ENCODE assay signal across 12 cellular contexts in the genomic region with DNA sequence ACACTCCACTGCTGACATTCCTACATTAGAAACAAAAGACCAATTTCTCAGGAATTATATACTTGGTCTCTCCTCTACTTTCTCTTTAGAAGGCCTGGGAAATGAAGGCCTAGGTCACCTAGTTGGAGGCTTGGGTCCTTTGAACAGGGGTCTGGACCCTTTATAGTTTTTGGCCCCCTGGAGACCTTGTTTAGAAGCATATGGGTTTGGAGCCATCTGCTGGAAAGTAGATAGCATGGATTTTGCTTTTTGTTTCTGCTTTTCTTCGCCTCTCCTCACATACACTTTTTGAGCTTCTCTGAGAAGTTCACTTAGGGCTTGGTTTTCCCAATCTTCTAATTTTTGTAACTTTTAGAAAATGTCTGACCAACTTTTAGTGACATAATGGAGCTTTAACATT.
DNase-seq lines count a peak whose midpoint lies in the region; ATAC-seq and TF ChIP-seq lines count a peak whose summit lies in the region.
"Had no signal": no experiment of that assay in that cellular context is flagged by ENCODE, and none has a peak within 500 bp of the region (broad histone marks: within the 10 kb centered on the region; RNA-seq: fewer than 3 reads in every experiment).

No MANE protein-coding gene starts in this region.

- no peaks in the 10 kb centered on the region for H3K79me2 ChIP-seq in OCI-LY7 (ENCODE audit: insufficient read depth, low read depth, low read length)
- no peaks in the 10 kb centered on the region for H3K79me2 ChIP-seq in neural progenitor cell (ENCODE audit: low read depth)

- H3K27ac Mint-ChIP-seq in neural progenitor cell = no peak overlapping the region
- no peak overlapping the region for H3K27ac Mint-ChIP-seq in immature natural killer cell

- H3K9ac ChIP-seq in neural progenitor cell = no peak overlapping the region

- H3F3A ChIP-seq in neural progenitor cell (ENCODE audit: low read depth) = peaks cover 5% of the 10 kb centered on the region

- H3K27me3 Mint-ChIP-seq in neural progenitor cell (ENCODE audit: insufficient read depth, low read depth) (peaks cover 9% of the 10 kb centered on the region), immature natural killer cell (ENCODE audit: low read depth in 3 of 3) (peaks cover 0 to 11% (median 2%) of the 10 kb centered on the region in 3 donors)

- H3K4me2 ChIP-seq in OCI-LY7 (ENCODE audit: low read length) = no peak overlapping the region
- H3K4me2 ChIP-seq in neural progenitor cell = no peak overlapping the region

- no peak for ATAC-seq in GM18511 (IDR thresholded peaks at IDR 0.05; ENCODE audit: unreplicated experiment)
- no peak for ATAC-seq in stimulated activated naive CD8-positive, alpha-beta T cell treated with anti-CD3 and anti-CD28 coated beads, Interleukin-15, Interleukin-2, amounts not matched to agents 100 U/mL and 50 U/mL, for 24 hours
- ATAC-seq: Right ventricle myocardium inferior had no signal

- H3K36me3 Mint-ChIP-seq in neural progenitor cell = no peaks in the 10 kb centered on the region
- peaks cover 0 to 14% (median 3%) of the 10 kb centered on the region in 3 donors for H3K36me3 Mint-ChIP-seq in immature natural killer cell

- TF ChIP-seq CTCF in OCI-LY7 (conservative IDR thresholded peaks at IDR 0.05; ENCODE audit: low read length) = peak; percentile 19; the same call in 1 of the 2 replicates
- peak in 2 of 3 experiments; percentile 22 to 34 for TF ChIP-seq CTCF in esophagus muscularis mucosa (IDR thresholded peaks at IDR 0.05)
- TF ChIP-seq CTCF in neural progenitor cell (IDR thresholded peaks at IDR 0.05) = peak; percentile 69
- no peak for TF ChIP-seq CTCF in GM10248 (IDR thresholded peaks at IDR 0.05; ENCODE audit: control extremely low read depth, extremely low read depth, low read depth, missing control alignments)

- CTCF ChIA-PET in OCI-LY7 (lab: Charles Lee; ENCODE audit: unreplicated experiment) = no interaction called here
- CTCF ChIA-PET in GM10248 (lab: Yijun Ruan, JAX) = no interaction called here

- no TSS peak for BruUV-seq in OCI-LY7 (replicated peaks; lab: Mats Ljungman, UMichigan)

- H3K9me2 ChIP-seq in OCI-LY7 (ENCODE audit: insufficient read depth, low read length) = no peaks in the 10 kb centered on the region

- intact Hi-C loops in OCI-LY7 (cut with micrococcal nuclease; ENCODE audit: unreplicated experiment) = no loop called here
- intact Hi-C loops in esophagus muscularis mucosa (cut with DNase I) = loop anchor here (10.0 kb wide), 1 partner anchor 357 kb away; no protein-coding TSS in a partner anchor

- H2AFZ ChIP-seq in OCI-LY7 (ENCODE audit: low read length) (no peak overlapping the region), neural progenitor cell (replicated peaks) (peak overlapping the region; percentile 46)

- peaks cover 37% of the 10 kb centered on the region for H3K9me3 Mint-ChIP-seq in neural progenitor cell
- H3K9me3 Mint-ChIP-seq in immature natural killer cell = peaks cover 22 to 48% (median 37%) of the 10 kb centered on the region in 6 donors

- WGBS in esophagus muscularis mucosa = 77% methylated on average over 1 of the region's 1 CpG

- H3K4me3 ChIP-seq in OCI-LY7 (ENCODE audit: low read depth, low read length, poor library complexity, severe bottlenecking) (no peak overlapping the region), esophagus muscularis mucosa (no peak overlapping the region), neural progenitor cell (no peak overlapping the region)
- H3K4me3 ChIP-seq: ascending aorta had no signal

- no peaks in the 10 kb centered on the region for H3K4me1 Mint-ChIP-seq in neural progenitor cell
- H3K4me1 Mint-ChIP-seq in immature natural killer cell = no peaks in the 10 kb centered on the region

- no peaks in the 10 kb centered on the region for H3K36me3 ChIP-seq in OCI-LY7 (ENCODE audit: insufficient read depth, low read length)
- H3K36me3 ChIP-seq in esophagus muscularis mucosa = no peaks in the 10 kb centered on the region
- no peaks in the 10 kb centered on the region for H3K36me3 ChIP-seq in neural progenitor cell
- H3K36me3 ChIP-seq: ascending aorta had no signal

- H4K20me1 ChIP-seq in OCI-LY7 (ENCODE audit: insufficient read depth, low read length) (no peaks in the 10 kb centered on the region), neural progenitor cell (ENCODE audit: low read depth) (no peaks in the 10 kb centered on the region)

- TF ChIP-seq EP300 in esophagus muscularis mucosa (IDR thresholded peaks at IDR 0.05) = no peak

- H3K9me3 ChIP-seq in OCI-LY7 (ENCODE audit: low read length) = no peaks in the 10 kb centered on the region
- H3K9me3 ChIP-seq in esophagus muscularis mucosa = peaks cover 0 to 44% (median 33%) of the 10 kb centered on the region in 4 donors
- no peaks in the 10 kb centered on the region for H3K9me3 ChIP-seq in neural progenitor cell (ENCODE audit: low read depth)

- H3K4me1 ChIP-seq in OCI-LY7 (ENCODE audit: insufficient read depth, low read length, poor library complexity, severe bottlenecking) (no peaks in the 10 kb centered on the region), esophagus muscularis mucosa (no peaks in the 10 kb centered on the region), neural progenitor cell (peaks cover 22% of the 10 kb centered on the region)
- H3K4me1 ChIP-seq: ascending aorta had no signal

- H3K27ac ChIP-seq in OCI-LY7 (ENCODE audit: low read depth, low read length, poor library complexity, severe bottlenecking) (no peak overlapping the region), esophagus muscularis mucosa (replicated peaks in 1 of 4) (no peak overlapping the region), neural progenitor cell (no peak overlapping the region)
- H3K27ac ChIP-seq: ascending aorta had no signal

- POLR2A ChIA-PET in OCI-LY7 (lab: Charles Lee) (interaction anchor here (0.6 kb wide), 1 partner anchor 519 kb away, joined by 5 read pairs; no protein-coding TSS in a partner anchor), GM10248 (lab: Yijun Ruan, JAX) (no interaction called here)

- H3K27me3 ChIP-seq in esophagus muscularis mucosa (no peaks in the 10 kb centered on the region), neural progenitor cell (no peaks in the 10 kb centered on the region)
- H3K27me3 ChIP-seq: ascending aorta had no signal

- H3K4me3 Mint-ChIP-seq in neural progenitor cell (no peak overlapping the region), immature natural killer cell (no peak overlapping the region)

- DNase-seq in G401 (ENCODE audit: low spot score) (peak; percentile 2), OCI-LY7 (ENCODE audit: low spot score) (no peak), esophagus muscularis mucosa (ENCODE audit: extremely low spot score) (no peak), neural progenitor cell (ENCODE audit: low spot score) (peak; percentile 57), immature natural killer cell (no peak), GM10248 (ENCODE audit: extremely low spot score) (no peak)
- no peak for DNase-seq in stimulated activated naive CD8-positive, alpha-beta T cell treated with anti-CD3 and anti-CD28 coated beads, Interleukin-15, Interleukin-2, amounts not matched to agents 100 U/mL and 50 U/mL, for 24 hours
- DNase-seq: activated CD4-positive, alpha-beta T cell treated with anti-CD3 and anti-CD28 coated beads, Interleukin-2, amount 50 U/mL, for 4 hours; NCI-H1417 treated with DMSO at 0.1 percent for 48 hours had no signal

- in situ Hi-C loops in G401 (cut with HindIII; ENCODE audit: low sequenced_read_pairs) = no loop called here

- no peak for TF ChIP-seq POLR2A in esophagus muscularis mucosa (IDR thresholded peaks at IDR 0.05; ENCODE audit: low read depth)

Comparison
In these comparisons a context has a peak if more than half of its experiments do, and no peak if none do; other contexts are left out.
1. DNase-seq: peak in G401 (single experiment) and neural progenitor cell (single experiment); none in OCI-LY7 (single experiment), esophagus muscularis mucosa (single experiment), immature natural killer cell (0 of 3), GM10248 (single experiment) and stimulated activated naive CD8-positive, alpha-beta T cell treated with anti-CD3 and anti-CD28 coated beads, Interleukin-15, Interleukin-2, amounts not matched to agents 100 U/mL and 50 U/mL, for 24 hours (single experiment).